In genomic region chr9:32918628-32919027, GRCh38 we compare ENCODE assay signal across 22 cellular contexts.
"Had no signal": no experiment of that assay in that cellular context is flagged by ENCODE, and none has a peak within 500 bp of the region (broad histone marks: within the 10 kb centered on the region; RNA-seq: fewer than 3 reads in every experiment).

No MANE protein-coding gene starts in this region.

- H3K4me1 Mint-ChIP-seq: mesothelial cell of epicardium, natural killer cell, neural crest cell had no signal

- DNase-seq: cortex of kidney; dorsolateral prefrontal cortex; effector CD8-positive, alpha-beta T cell; heart left ventricle; hippocampal formation; islet precursor cell; natural killer cell; ovary; sigmoid colon; testis; upper lobe of right lung had no signal

- H3K27ac Mint-ChIP-seq: mesothelial cell of epicardium; natural killer cell; stimulated activated naive CD8-positive, alpha-beta T cell treated with anti-CD3 and anti-CD28 coated beads, Interleukin-15, Interleukin-2, amounts not matched to agents 100 ng/mL and 50 ng/mL, for 24 hours had no signal

- H3K27ac ChIP-seq: dorsolateral prefrontal cortex, heart left ventricle, ovary, right atrium auricular region, sigmoid colon, skin epidermis, testis, tibial nerve, upper lobe of right lung, vagina had no signal

- H3K4me3 Mint-ChIP-seq: mesothelial cell of epicardium; natural killer cell; neural crest cell; stimulated activated naive CD8-positive, alpha-beta T cell treated with anti-CD3 and anti-CD28 coated beads, Interleukin-15, Interleukin-2, amounts not matched to agents 100 ng/mL and 50 ng/mL, for 24 hours had no signal

- H3K4me1 ChIP-seq: heart left ventricle, right atrium auricular region, sigmoid colon, testis, tibial nerve, upper lobe of right lung, vagina had no signal

- H3K27me3 Mint-ChIP-seq: stimulated activated naive CD8-positive, alpha-beta T cell treated with anti-CD3 and anti-CD28 coated beads, Interleukin-15, Interleukin-2, amounts not matched to agents 100 ng/mL and 50 ng/mL, for 24 hours had no signal

- H3K9me3 ChIP-seq: ovary, right atrium auricular region, testis, upper lobe of right lung, vagina had no signal

- ATAC-seq: esophagus mucosa, heart left ventricle, left lobe of liver, natural killer cell, upper lobe of right lung had no signal

- H3K36me3 ChIP-seq: heart left ventricle, ovary, right atrium auricular region, sigmoid colon, upper lobe of right lung, vagina had no signal

- H3K9me3 Mint-ChIP-seq: stimulated activated naive CD8-positive, alpha-beta T cell treated with anti-CD3 and anti-CD28 coated beads, Interleukin-15, Interleukin-2, amounts not matched to agents 100 ng/mL and 50 ng/mL, for 24 hours had no signal

- H3K36me3 Mint-ChIP-seq: mesothelial cell of epicardium, natural killer cell had no signal

- H3K4me3 ChIP-seq: dorsolateral prefrontal cortex, heart left ventricle, ovary, right atrium auricular region, sigmoid colon, skin epidermis, testis, tibial nerve, upper lobe of right lung, vagina had no signal

- H3K27me3 ChIP-seq: ovary, right atrium auricular region, sigmoid colon, testis, tibial nerve, upper lobe of right lung, vagina had no signal

- FAIRE-seq: endometrium, frontal cortex had no signal
